Comparison of ENCODE assay signal across 9 cellular contexts in genomic region chr3:105806361-105806760, GRCh38.
DNase-seq lines count a peak whose midpoint lies in the region; ATAC-seq and TF ChIP-seq lines count a peak whose summit lies in the region.
"Had no signal": no experiment of that assay in that cellular context is flagged by ENCODE, and none has a peak within 500 bp of the region (broad histone marks: within the 10 kb centered on the region; RNA-seq: fewer than 3 reads in every experiment).

No MANE protein-coding gene starts in this region.

- H3K4me3 ChIP-seq in ACC112 (ENCODE audit: low read depth, low read length): no peak overlapping the region
- no peak overlapping the region for H3K4me3 ChIP-seq in HCT116 (replicated peaks in 1 of 2; ENCODE audit: low read depth in 1 of 2, low read length in 2 of 2)
- no peak overlapping the region for H3K4me3 ChIP-seq in SU-DHL-6 (ENCODE audit: insufficient read depth, low read length, poor library complexity, severe bottlenecking)
- H3K4me3 ChIP-seq in fibroblast of villous mesenchyme (ENCODE audit: low read depth, low read length): no peak overlapping the region
- H3K4me3 ChIP-seq in tibial nerve: no peak overlapping the region

- H3K4me1 ChIP-seq in ACC112 (ENCODE audit: control insufficient read depth, insufficient read depth, low read length, unreplicated experiment) (peaks cover 50% of the 10 kb centered on the region), HCT116 (ENCODE audit: control insufficient read depth in 1 of 2, insufficient read depth in 2 of 2, low read length in 2 of 2) (peaks cover 10 to 15% of the 10 kb centered on the region in 2 experiments), tibial nerve (peaks cover 0 to 42% (median 10%) of the 10 kb centered on the region in 4 donors)

- RAD21 ChIA-PET in HCT116 (lab: Charles Lee; ENCODE audit: low non-redundant PET in 1 of 2, low total read pairs in 2 of 2, uncharacterized antibody in 2 of 2, unreplicated experiment in 2 of 2): no interaction called here

- H4K20me1 ChIP-seq in HCT116 (ENCODE audit: insufficient read depth) (no peaks in the 10 kb centered on the region), SU-DHL-6 (ENCODE audit: low read depth, low read length) (no peaks in the 10 kb centered on the region)

- H3K27ac ChIP-seq in ACC112 (ENCODE audit: low read depth, low read length): peak overlapping the region; percentile 92
- H3K27ac ChIP-seq in HCT116 (ENCODE audit: low read depth, low read length): no peak overlapping the region
- H3K27ac ChIP-seq in SU-DHL-6 (ENCODE audit: low read depth, low read length): peak overlapping the region; percentile 20; the same call in 1 of the 2 replicates
- H3K27ac ChIP-seq in tibial nerve: no peak overlapping the region

- intact Hi-C loops in HCT116 (cut with micrococcal nuclease): no loop called here

- H3K9me2 ChIP-seq in HCT116 (ENCODE audit: insufficient read depth): no peaks in the 10 kb centered on the region
- H3K9me2 ChIP-seq in SU-DHL-6 (replicated peaks; ENCODE audit: insufficient read depth, low read length): no peaks in the 10 kb centered on the region

- TF ChIP-seq POLR2A in HCT116 (IDR thresholded peaks at IDR 0.05; ENCODE audit: borderline replicate concordance, extremely low read depth, insufficient read depth, insufficient read length) (no peak), tibial nerve (IDR thresholded peaks at IDR 0.05) (no peak)

- TF ChIP-seq RAD21 in HCT116 (IDR thresholded peaks at IDR 0.05; ENCODE audit: low read depth): no peak

- H3K4me2 ChIP-seq in HCT116 (ENCODE audit: low read length): peak overlapping the region; percentile 29; the same call in 1 of the 2 replicates
- peak overlapping the region; percentile 0 for H3K4me2 ChIP-seq in SU-DHL-6 (ENCODE audit: low read depth, low read length, poor library complexity, severe bottlenecking)

- no peak for DNase-seq in HCT116 (ENCODE audit: low read depth, low spot score)
- peak; percentile 55 for DNase-seq in fibroblast of villous mesenchyme (ENCODE audit: low read depth)
- no peak for DNase-seq in tibial nerve (ENCODE audit: low spot score in 2 of 2)
- no peak for DNase-seq in NCI-H345 treated with DMSO at 0.1 percent for 48 hours (lab: John Stamatoyannopoulos, UW; ENCODE audit: unreplicated experiment)
- DNase-seq: NCI-H524 had no signal

- BruUV-seq in HCT116 (replicated peaks; lab: Mats Ljungman, UMichigan): no TSS peak

- H3K9ac ChIP-seq in HCT116 (ENCODE audit: low read length): no peak overlapping the region
- no peak overlapping the region for H3K9ac ChIP-seq in SU-DHL-6 (ENCODE audit: low read length)

- no peak for TF ChIP-seq EP300 in tibial nerve (IDR thresholded peaks at IDR 0.05)

- H2AFZ ChIP-seq in ACC112 (ENCODE audit: low read length, unreplicated experiment) (no peak overlapping the region), HCT116 (ENCODE audit: low read depth, low read length, poor library complexity, severe bottlenecking) (no peak overlapping the region), SU-DHL-6 (ENCODE audit: low read depth, low read length, severe bottlenecking) (no peak overlapping the region)

- peaks cover 37% of the 10 kb centered on the region for H3F3A ChIP-seq in SU-DHL-6 (ENCODE audit: insufficient read depth)

- ATAC-seq in HCT116 (no peak), HG02852 (IDR thresholded peaks at IDR 0.05; ENCODE audit: unreplicated experiment) (no peak), GM19455 (IDR thresholded peaks at IDR 0.05; ENCODE audit: unreplicated experiment) (no peak)

- no peaks in the 10 kb centered on the region for H3K27me3 ChIP-seq in ACC112 (ENCODE audit: insufficient read depth, low read length)
- H3K27me3 ChIP-seq in HCT116 (ENCODE audit: insufficient read depth, low read length): no peaks in the 10 kb centered on the region
- no peaks in the 10 kb centered on the region for H3K27me3 ChIP-seq in SU-DHL-6 (ENCODE audit: low read length)
- no peaks in the 10 kb centered on the region for H3K27me3 ChIP-seq in tibial nerve

- 0 out of 2 replicates have a peak, but pooled peaks cover 2% of the 10 kb centered on the region for H3K36me3 ChIP-seq in ACC112 (ENCODE audit: insufficient read depth, low read length)
- no peaks in the 10 kb centered on the region for H3K36me3 ChIP-seq in HCT116 (ENCODE audit: control insufficient read depth in 1 of 2, insufficient read depth in 2 of 2, low read length in 2 of 2)
- 0 out of 2 replicates have a peak, but pooled peaks cover 3% of the 10 kb centered on the region for H3K36me3 ChIP-seq in SU-DHL-6 (ENCODE audit: low read length)
- no peaks in the 10 kb centered on the region for H3K36me3 ChIP-seq in tibial nerve

- H3K79me2 ChIP-seq in ACC112 (ENCODE audit: control insufficient read depth, insufficient read depth, low read length, unreplicated experiment) (peaks cover 17% of the 10 kb centered on the region), HCT116 (ENCODE audit: insufficient read depth, low read length) (no peaks in the 10 kb centered on the region), SU-DHL-6 (ENCODE audit: insufficient read depth, low read length) (peaks cover 94% of the 10 kb centered on the region)

- H3K9me3 ChIP-seq in HCT116 (ENCODE audit: control insufficient read depth in 1 of 2, insufficient read depth in 1 of 2, low read depth in 1 of 2, low read length in 2 of 2) (no peaks in the 10 kb centered on the region), SU-DHL-6 (ENCODE audit: insufficient read depth, low read length) (no peaks in the 10 kb centered on the region), tibial nerve (no peaks in the 10 kb centered on the region)

- POLR2A ChIA-PET in HCT116 (lab: Charles Lee): no interaction called here

- TF ChIP-seq CTCF in HCT116 (IDR thresholded peaks at IDR 0.05 in 2 of 3, conservative IDR thresholded peaks at IDR 0.05 in 1 of 3; ENCODE audit: borderline replicate concordance in 1 of 3, insufficient read depth in 1 of 3, low read depth in 2 of 3, low read length in 2 of 3) (no peak), SU-DHL-6 (IDR thresholded peaks at IDR 0.05; ENCODE audit: insufficient read depth, low read length, poor library complexity, severe bottlenecking) (no peak), fibroblast of villous mesenchyme (IDR thresholded peaks at IDR 0.05; ENCODE audit: insufficient read depth, low read depth, low read length) (no peak), tibial nerve (IDR thresholded peaks at IDR 0.05) (no peak)

- CTCF ChIA-PET in HCT116 (lab: Charles Lee): no interaction called here

TF ChIP-seq in HCT116, 20 proteins besides CTCF, POLR2A, EP300 and RAD21:
- TF ChIP-seq EZH2phosphoT487 (IDR thresholded peaks at IDR 0.05; ENCODE audit: borderline replicate concordance) (no peak), JUND (IDR thresholded peaks at IDR 0.05) (peak; percentile 30; the same call in 1 of the 2 replicates)
TF ChIP-seq in HCT116: peak in this region for 1.

Comparison
In these comparisons a context has a peak if more than half of its experiments do, and no peak if none do; other contexts are left out.
1. H3K27ac ChIP-seq: peak in ACC112 (single experiment) and SU-DHL-6 (single experiment); none in HCT116 (single experiment) and tibial nerve (0 of 4).